Comparison of ENCODE assay signal across 14 cellular contexts in genomic region chr11:94111660-94112059, GRCh38.
"Had no signal": no experiment of that assay in that cellular context is flagged by ENCODE, and none has a peak within 500 bp of the region (broad histone marks: within the 10 kb centered on the region; RNA-seq: fewer than 3 reads in every experiment).

No MANE protein-coding gene starts in this region.

- H3K27me3 ChIP-seq: body of pancreas, neutrophil, suprapubic skin had no signal

- ATAC-seq: activated CD8-positive, alpha-beta T cell treated with anti-CD3 and anti-CD28 coated beads, Interleukin-2, amount 10 ng/mL, durations not matched to agents 7 days and 5 days; activated naive CD8-positive, alpha-beta T cell treated with anti-CD3 and anti-CD28 coated beads, Interleukin-2, amount 50 U/mL, for 24 hours; body of pancreas; naive thymus-derived CD8-positive, alpha-beta T cell; WTC11 had no signal

- H3K36me3 ChIP-seq: esophagus squamous epithelium, neutrophil, suprapubic skin had no signal

- H3K4me3 ChIP-seq: body of pancreas, esophagus squamous epithelium, suprapubic skin had no signal

- DNase-seq: activated CD4-positive, alpha-beta T cell treated with anti-CD3 and anti-CD28 coated beads for 48 hours; activated CD8-positive, alpha-beta T cell treated with anti-CD3 and anti-CD28 coated beads, Interleukin-2, amount 10 ng/mL, durations not matched to agents 7 days and 5 days; activated naive CD4-positive, alpha-beta T cell treated with Interleukin-2 at 50 U/mL for 16 hours; activated naive CD8-positive, alpha-beta T cell treated with anti-CD3 and anti-CD28 coated beads, Interleukin-2, amount 50 U/mL, for 24 hours; body of pancreas; cerebellar nuclear complex; esophagus squamous epithelium; hippocampal formation; kidney glomerular epithelial cell; naive thymus-derived CD8-positive, alpha-beta T cell; stimulated activated naive CD4-positive, alpha-beta T cell treated with Interleukin-2 at 50 U/mL for 16 hours had no signal

- H3K4me1 ChIP-seq: suprapubic skin had no signal

- H3K9me3 ChIP-seq: body of pancreas, neutrophil, suprapubic skin had no signal

- H3K27ac ChIP-seq: body of pancreas, esophagus squamous epithelium, neutrophil, suprapubic skin had no signal
